ENCODE assay signal across 8 cellular contexts in the genomic region with DNA sequence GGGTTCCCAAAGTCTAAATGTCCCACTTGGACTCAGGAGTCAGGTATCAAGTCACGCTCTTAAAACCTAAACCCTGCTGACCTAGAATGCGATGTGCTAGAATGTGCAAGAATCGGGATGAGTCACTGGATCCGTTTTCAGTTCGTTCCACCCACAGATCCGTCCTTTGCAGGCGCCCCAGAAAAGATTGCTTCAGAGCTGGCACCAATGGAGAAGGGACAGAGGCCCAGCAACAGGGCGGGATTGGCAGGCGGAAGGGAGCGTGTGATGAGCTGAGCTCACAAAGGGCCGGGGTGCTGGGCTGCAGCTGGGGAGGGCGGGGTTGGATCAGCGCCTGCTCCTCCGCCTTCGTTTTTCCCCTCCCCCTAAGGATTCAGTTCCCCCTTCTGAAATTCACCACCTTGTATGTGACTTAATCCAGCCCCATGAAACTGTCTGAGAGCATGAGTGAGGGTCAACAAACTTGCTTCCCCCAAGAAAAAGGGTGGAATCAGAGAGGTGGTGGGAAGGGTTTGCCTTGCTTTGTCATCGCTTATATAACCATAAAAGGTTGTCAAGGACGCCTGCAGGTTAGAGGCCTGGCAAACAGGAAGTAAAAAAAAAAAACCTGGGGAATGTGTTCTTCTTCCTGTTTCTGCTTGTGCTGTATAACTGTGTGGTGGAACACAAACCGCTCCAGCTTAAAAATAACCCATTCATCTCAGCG. TPM values are rescaled to one million over a fixed set of nuclear protein-coding genes. Genes with fewer than 3 reads are reported as not detected.
A peak's percentile ranks its signal among the peaks of the same experiment; 100 is the strongest.
DNase-seq lines count a peak whose midpoint lies in the region; ATAC-seq and TF ChIP-seq lines count a peak whose summit lies in the region.

No MANE protein-coding gene starts in this region.

- WGBS in body of pancreas, 2 donors = 0% methylated on average over 19 of the region's 19 CpGs
- 0 to 1% (median 1%) methylated on average over 19 of the region's 19 CpGs for WGBS in spleen, 5 donors

- H3K27me3 ChIP-seq in body of pancreas = no peaks in the 10 kb centered on the region
- H3K27me3 ChIP-seq in iPS-20b (ENCODE audit: insufficient read depth, low read length) = no peaks in the 10 kb centered on the region
- no peaks in the 10 kb centered on the region for H3K27me3 ChIP-seq in spleen (replicated peaks in 1 of 7)

- TF ChIP-seq CTCF in body of pancreas (IDR thresholded peaks at IDR 0.05) (peak in 1 of 7 experiments; percentile 13), spleen (IDR thresholded peaks at IDR 0.05 in 8 of 11, conservative IDR thresholded peaks at IDR 0.05 in 3 of 11) (peak in 4 of 11 experiments; percentile 13 to 23 (median 15))

- intact Hi-C loops in body of pancreas (cut with DNase I) = no loop called here
- intact Hi-C loops in spleen (cut with DNase I; ENCODE audit: low total_unique reads) = no loop called here

- DNase-seq in SK-N-MC (ENCODE audit: low read depth, low spot score) = peak; percentile 95
- DNase-seq in body of pancreas = peak; percentile 97 to 99 (median 98)
- DNase-seq in spleen = peak; percentile 98
- DNase-seq in NCI-H510A (lab: John Stamatoyannopoulos, UW) = no peak
- no peak for DNase-seq in GF-D8 (lab: John Stamatoyannopoulos, UW)

- H3K4me3 ChIP-seq in SK-N-MC = peak overlapping the region; percentile 97
- no peak overlapping the region for H3K4me3 ChIP-seq in body of pancreas
- peak overlapping the region; percentile 99 for H3K4me3 ChIP-seq in iPS-20b (ENCODE audit: low read length)
- H3K4me3 ChIP-seq in spleen = peak overlapping the region in 7 of 8 donors; percentile 5 to 88 (median 25)

- H3K4me1 ChIP-seq in body of pancreas (peaks cover 44% of the 10 kb centered on the region), iPS-20b (ENCODE audit: insufficient read depth, low read length) (peaks cover 49% of the 10 kb centered on the region), spleen (peaks cover 58 to 91% (median 85%) of the 10 kb centered on the region in 6 donors)

- H3K9me3 ChIP-seq in SK-N-MC (ENCODE audit: low read depth, low read length) (peaks cover 9% of the 10 kb centered on the region; the same call in 1 of the 2 replicates), body of pancreas (no peaks in the 10 kb centered on the region), iPS-20b (ENCODE audit: insufficient read depth, low read depth, low read length) (no peaks in the 10 kb centered on the region), spleen (no peaks in the 10 kb centered on the region)

- H3K27ac ChIP-seq in SK-N-MC (peak overlapping the region; percentile 100), body of pancreas (peak overlapping the region; percentile 96 to 100 (median 99)), iPS-20b (ENCODE audit: low read length) (peak overlapping the region; percentile 76), spleen (peak overlapping the region; percentile 98 to 100 (median 100))

- peak overlapping the region; percentile 100 for H3K9ac ChIP-seq in SK-N-MC (ENCODE audit: insufficient read length)
- peak overlapping the region; percentile 96 for H3K9ac ChIP-seq in iPS-20b (ENCODE audit: low read depth, low read length)

- H3K36me3 ChIP-seq in SK-N-MC (ENCODE audit: insufficient read depth, low read length) = peaks cover 19% of the 10 kb centered on the region
- peaks cover 0 to 5% of the 10 kb centered on the region in 2 donors for H3K36me3 ChIP-seq in body of pancreas (replicated peaks in 1 of 2; ENCODE audit: insufficient read depth in 1 of 2, low read depth in 2 of 2)
- H3K36me3 ChIP-seq in iPS-20b (ENCODE audit: insufficient read depth, low read depth, low read length) = peaks cover 20% of the 10 kb centered on the region
- H3K36me3 ChIP-seq in spleen = peaks cover 0 to 16% (median 12%) of the 10 kb centered on the region in 6 donors

- TF ChIP-seq POLR2A in body of pancreas (IDR thresholded peaks at IDR 0.05) = peak in 2 of 3 donors; percentile 74 to 80
- TF ChIP-seq POLR2A in spleen (IDR thresholded peaks at IDR 0.05) = peak in 2 of 3 donors; percentile 3 to 16

- ATAC-seq in GM18502 (IDR thresholded peaks at IDR 0.05; ENCODE audit: poor library complexity, unreplicated experiment) = peak; percentile 56
- peak; percentile 46 for ATAC-seq in HG02938 (IDR thresholded peaks at IDR 0.05; ENCODE audit: unreplicated experiment)
- ATAC-seq in body of pancreas = peak; percentile 86

RNA-seq across cellular contexts. Expression of a gene that starts 2.8 kb away (rescaled TPM):
- total RNA-seq in body of pancreas (100 to 1,000 TPM; 637 to 675 TPM), spleen (1,000 to 10,000 TPM in 1 of 7 donors, 100 to 1,000 TPM in 6; 770 to 1,107 (median 909) TPM)
- 100 to 1,000 TPM; 623 to 743 (median 691) TPM for polyA plus RNA-seq in spleen

RNA-seq across cellular contexts. Expression of a gene that starts 53.6 kb away (rescaled TPM):
- total RNA-seq in body of pancreas (10 to 100 TPM; 16.5 to 18.9 TPM), spleen (10 to 100 TPM; 22.0 to 59.3 (median 32.6) TPM)
- 10 to 100 TPM; 11.9 to 19.5 (median 19.2) TPM for polyA plus RNA-seq in spleen

Comparison
In these comparisons a context has a peak if more than half of its experiments do, and no peak if none do; other contexts are left out.
1. DNase-seq: peak in SK-N-MC (single experiment), body of pancreas (4 of 4) and spleen (single experiment); none in NCI-H510A (single experiment) and GF-D8 (single experiment).
2. H3K4me3 ChIP-seq: peak in SK-N-MC (single experiment), iPS-20b (single experiment) and spleen (7 of 8); none in body of pancreas (0 of 2).
3. Peak in every context shown above with its lines, with median percentiles within 50 percentile points of each other: ATAC-seq and H3K27ac ChIP-seq.